8 cellular contexts compared by ENCODE assay signal in the genomic region with DNA sequence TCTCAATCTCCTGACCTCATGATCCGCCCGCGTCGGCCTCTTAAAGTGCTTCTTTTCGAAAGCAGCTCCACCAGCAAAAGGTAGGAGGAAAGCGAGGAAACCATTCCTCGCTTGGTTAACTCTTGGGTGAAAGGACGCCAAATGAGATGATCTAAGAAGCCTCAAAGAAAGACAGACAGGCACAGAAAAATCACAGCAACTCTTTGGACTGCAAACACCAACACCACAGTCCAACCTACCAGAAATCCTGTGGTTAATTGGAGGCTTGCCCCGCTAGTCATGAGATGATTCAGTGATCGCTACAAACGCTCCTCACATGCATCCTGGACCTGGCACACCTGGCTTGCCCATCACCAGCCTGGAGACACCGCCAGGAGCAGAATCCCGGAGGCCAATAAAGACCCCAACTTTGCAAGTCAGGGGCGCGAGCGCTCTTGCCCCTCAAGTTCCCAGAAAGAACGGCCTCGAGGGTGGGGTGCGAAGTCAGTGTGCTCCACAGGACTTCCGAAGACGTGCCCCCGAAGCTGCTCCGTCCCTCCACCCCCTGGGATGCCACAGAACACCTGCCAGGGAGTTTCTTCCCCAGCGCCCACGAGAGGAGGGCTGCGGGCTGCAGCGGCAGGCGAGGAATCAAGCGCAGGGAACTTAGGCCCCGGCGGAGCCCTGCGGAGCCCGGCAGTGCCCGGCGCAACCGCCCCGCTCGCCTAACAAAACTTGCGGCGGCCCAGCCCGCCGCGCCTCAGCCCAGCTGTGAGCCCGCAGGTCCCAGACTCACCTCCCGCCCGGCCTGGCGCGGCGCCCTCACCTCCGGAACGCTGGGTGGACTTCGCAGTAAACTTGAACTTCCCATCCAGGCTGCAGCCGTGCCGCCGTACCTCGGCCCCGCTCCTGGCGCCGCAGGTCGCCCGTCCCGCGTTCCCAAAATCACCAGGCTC. TPM values are rescaled to one million over a fixed set of nuclear protein-coding genes. Genes with fewer than 3 reads are reported as not detected.
DNase-seq lines count a peak whose midpoint lies in the region; ATAC-seq, FAIRE-seq and TF ChIP-seq lines count a peak whose summit lies in the region.
"Not testable (repeated sequence)": the region's sequence is repeated elsewhere in the genome, so short reads cannot be mapped to it uniquely, and the experiment has no call there.

No MANE protein-coding gene starts in this region.

- DNase-seq in A549 (ENCODE audit: low read depth in 1 of 2, low spot score in 1 of 2): peak in 1 of 2 experiments; percentile 12
- peak; percentile 69 for DNase-seq in MG63
- peak; percentile 67 for DNase-seq in mammary epithelial cell
- DNase-seq in iPS DF 6.9 (ENCODE audit: low read depth, low spot score): not testable (repeated sequence)

- not testable (repeated sequence) for H3K36me3 ChIP-seq in MG63; mammary epithelial cell (ENCODE audit: insufficient read depth, low read length); iPS DF 6.9 (ENCODE audit: control insufficient read depth, insufficient read depth, low read length); parathyroid adenoma (ENCODE audit: control insufficient read depth, insufficient read depth, low read length)

- not testable (repeated sequence) for H3K27me3 ChIP-seq in MG63; mammary epithelial cell (ENCODE audit: insufficient read depth, low read length); iPS DF 6.9 (ENCODE audit: control insufficient read depth, insufficient read depth, low read length); parathyroid adenoma (ENCODE audit: control insufficient read depth, insufficient read depth, low read length)

- in situ Hi-C loops in mammary epithelial cell (cut with MboI; ENCODE audit: low sequenced_read_pairs in 2 of 2): not testable (repeated sequence)

- TF ChIP-seq EP300 in A549 (IDR thresholded peaks at IDR 0.05): not testable (repeated sequence)

- dilution Hi-C loops in mammary epithelial cell (cut with HindIII; ENCODE audit: low sequenced_read_pairs): not testable (repeated sequence)

- H2AFZ ChIP-seq in mammary epithelial cell (ENCODE audit: low read depth, low read length) (peak overlapping the region; percentile 86), parathyroid adenoma (peak overlapping the region; percentile 42)

- H3K27ac ChIP-seq in A549 (peak overlapping the region; percentile 71 to 95), VCaP (peak overlapping the region; percentile 73), mammary epithelial cell (ENCODE audit: insufficient read depth, low read depth, low read length) (peak overlapping the region; percentile 19)
- H3K27ac ChIP-seq in iPS DF 6.9 (ENCODE audit: low read length); parathyroid adenoma: not testable (repeated sequence)

- H3K9me3 ChIP-seq in A549; MG63; mammary epithelial cell (replicated peaks; ENCODE audit: insufficient read depth, low read length); iPS DF 6.9 (ENCODE audit: control insufficient read depth, insufficient read depth, low read length); parathyroid adenoma (ENCODE audit: control insufficient read depth, low read length): not testable (repeated sequence)

- not testable (repeated sequence) for TF ChIP-seq CTCF in A549 (IDR thresholded peaks at IDR 0.05); VCaP (conservative IDR thresholded peaks at IDR 0.05); mammary epithelial cell (conservative IDR thresholded peaks at IDR 0.05 in 1 of 2, IDR thresholded peaks at IDR 0.05 in 1 of 2; ENCODE audit: extremely low read depth in 1 of 2, insufficient read depth in 1 of 2, low read depth in 1 of 2, low read length in 2 of 2); parathyroid adenoma (IDR thresholded peaks at IDR 0.05)

- H3K79me2 ChIP-seq in mammary epithelial cell (ENCODE audit: insufficient read depth, low read length); parathyroid adenoma: not testable (repeated sequence)

- TF ChIP-seq POLR2A in A549 (IDR thresholded peaks at IDR 0.05; ENCODE audit: low read length): not testable (repeated sequence)

- not testable (repeated sequence) for FAIRE-seq in A549 (lab: Jason Lieb, UNC)

- BruUV-seq in mammary epithelial cell (replicated peaks; lab: Mats Ljungman, UMichigan): not testable (repeated sequence)

- POLR2A ChIA-PET in A549 (lab: Yijun Ruan, JAX): interaction anchor here (1.2 to 2.4 kb wide), 2 partner anchors 112 to 183 kb away, joined by 7 to 9 read pairs; no protein-coding TSS in a partner anchor

- H4K20me1 ChIP-seq in mammary epithelial cell (ENCODE audit: insufficient read depth, low read length): not testable (repeated sequence)

- not testable (repeated sequence) for TF ChIP-seq RAD21 in A549 (conservative IDR thresholded peaks at IDR 0.05 in 1 of 2, IDR thresholded peaks at IDR 0.05 in 1 of 2)

- H3K9ac ChIP-seq in mammary epithelial cell (ENCODE audit: insufficient read depth, low read length): peak overlapping the region; percentile 13
- H3K9ac ChIP-seq in parathyroid adenoma: not testable (repeated sequence)

- peak; percentile 74 to 75 for ATAC-seq in A549
- ATAC-seq in GM18520 (IDR thresholded peaks at IDR 0.05; ENCODE audit: unreplicated experiment): peak; percentile 16
- ATAC-seq in HG02763 (IDR thresholded peaks at IDR 0.05; ENCODE audit: unreplicated experiment): peak; percentile 27

- H3K4me2 ChIP-seq in A549: peak overlapping the region; percentile 80
- H3K4me2 ChIP-seq in mammary epithelial cell (ENCODE audit: insufficient read depth, low read depth, low read length): peak overlapping the region; percentile 80
- H3K4me2 ChIP-seq in parathyroid adenoma (ENCODE audit: low read length): peak overlapping the region; percentile 67

- CTCF ChIA-PET in A549 (lab: Yijun Ruan, JAX); mammary epithelial cell (lab: Charles Lee; ENCODE audit: low non-redundant PET): not testable (repeated sequence)

- WGBS in A549 (ENCODE audit: missing lambda C conversion rate): 33% methylated on average over 22 of the region's 63 CpGs
- WGBS in mammary epithelial cell (ENCODE audit: low coverage, missing lambda C conversion rate): 15% methylated on average over 6 of the region's 63 CpGs
- no CpG with 5 or more reads among the region's 63 CpGs for WGBS in iPS DF 6.9 (ENCODE audit: insufficient coverage, insufficient read length)

- not testable (repeated sequence) for H3K4me1 ChIP-seq in A549; mammary epithelial cell (ENCODE audit: insufficient read depth, low read length); iPS DF 6.9 (ENCODE audit: control insufficient read depth, insufficient read depth, low read length); parathyroid adenoma

- intact Hi-C loops in mammary epithelial cell (cut with micrococcal nuclease): not testable (repeated sequence)

- H3K4me3 ChIP-seq in A549: peak overlapping the region; percentile 53
- peak overlapping the region; percentile 66 for H3K4me3 ChIP-seq in MG63
- peak overlapping the region; percentile 48 to 62 (median 56) for H3K4me3 ChIP-seq in mammary epithelial cell (replicated peaks in 1 of 3; ENCODE audit: insufficient read depth in 1 of 3, low read depth in 2 of 3, low read length in 3 of 3)
- H3K4me3 ChIP-seq in iPS DF 6.9 (ENCODE audit: low read length): peak overlapping the region; percentile 71; the same call in 1 of the 2 replicates
- peak overlapping the region; percentile 68 for H3K4me3 ChIP-seq in parathyroid adenoma (ENCODE audit: low read depth, low read length)

RNA-seq across cellular contexts. Expression of a gene that starts 0.9 kb away (rescaled TPM):
- 12.1 and 13.8 TPM in 2 replicates for polyA plus RNA-seq in A549 (2011; rRNA removed)
- polyA plus RNA-seq in A549 (2012; cell fraction: cytosol; rRNA removed): 3.6 and 4.1 TPM in 2 replicates
- polyA plus RNA-seq in A549 (2012; cell fraction: nucleus; rRNA removed): 11.4 and 16.2 TPM in 2 replicates
- polyA plus RNA-seq in A549 (2017; fragmentation: RNase III; extraction: RNeasy Plus Mini Kit Qiagen cat#74134 plus additional on column Dnase treatment): 5.6 to 6.5 TPM (median 5.8 TPM) in 3 replicates
- 4.8 and 5.9 TPM in 2 replicates for polyA minus RNA-seq in A549 (2011; rRNA and poly(A)+ RNA removed)
- total RNA-seq in MG63 (2014; rRNA removed; shearing (Covaris generic); ENCODE audit: low replicate concordance): 2.1 and 2.5 TPM in 2 replicates
- total RNA-seq in mammary epithelial cell: 1 to 10 TPM; 4.3 to 9.3 TPM
- polyA plus RNA-seq in mammary epithelial cell: 2.3 TPM
- polyA minus RNA-seq in mammary epithelial cell: 2.1 TPM

Comparison
In these comparisons a context has a peak if more than half of its experiments do, and no peak if none do; other contexts are left out.
1. ATAC-seq: peak in every context shown above with its lines; median percentile 74 in A549; 27 in HG02763; 16 in GM18520.